In the genomic region with DNA sequence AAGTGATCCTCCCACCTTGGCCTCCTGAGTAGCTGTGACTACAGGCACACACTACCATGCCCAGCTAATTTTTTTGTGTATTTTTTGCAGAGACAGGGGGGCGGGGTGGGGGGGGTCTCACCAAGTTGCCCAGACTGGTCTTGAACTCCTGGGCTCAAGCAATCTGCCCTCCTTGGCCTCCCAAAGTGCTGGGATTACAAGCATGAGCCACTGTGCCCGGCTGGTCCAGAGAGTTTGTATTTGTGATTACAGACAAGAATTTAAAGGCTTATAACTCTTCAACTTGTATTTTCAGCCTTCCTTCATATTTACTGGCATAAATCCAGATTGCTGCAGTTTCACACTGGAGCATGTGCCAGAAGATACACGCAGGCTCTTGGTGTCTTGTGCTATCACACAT, we compare ENCODE assay signal across 19 cellular contexts. TPM values are rescaled to one million over a fixed set of nuclear protein-coding genes. Genes with fewer than 3 reads are reported as not detected.
DNase-seq lines count a peak whose midpoint lies in the region; ATAC-seq, FAIRE-seq and TF ChIP-seq lines count a peak whose summit lies in the region.
"Had no signal": no experiment of that assay in that cellular context is flagged by ENCODE, and none has a peak within 500 bp of the region (broad histone marks: within the 10 kb centered on the region; RNA-seq: fewer than 3 reads in every experiment).

No MANE protein-coding gene starts in this region.

- no peak overlapping the region for H3K4me2 ChIP-seq in K562 (ENCODE audit: insufficient read depth, low read length)
- no peak overlapping the region for H3K4me2 ChIP-seq in smooth muscle cell

- no peak overlapping the region for H3K9ac ChIP-seq in K562 (ENCODE audit: insufficient read depth in 1 of 2, low read depth in 2 of 2, low read length in 2 of 2)
- no peak overlapping the region for H3K9ac ChIP-seq in smooth muscle cell (ENCODE audit: low read depth)
- H3K9ac ChIP-seq: GM23248 had no signal

- intact Hi-C loops in K562 (cut with micrococcal nuclease) (no loop called here), right cardiac atrium (cut with DNase I) (no loop called here), gastrocnemius medialis (cut with DNase I; ENCODE audit: low total_unique reads) (loop anchor here (2.0 kb wide), 1 partner anchor 27 kb away; the partner anchor contains the start of gene WSCD1)

- no peak for TF ChIP-seq RAD21 in K562 (CRISPR knock-in tag; conservative IDR thresholded peaks at IDR 0.05 in 1 of 2, IDR thresholded peaks at IDR 0.05 in 1 of 2)

- H3K4me1 ChIP-seq in K562 (replicated peaks in 1 of 2; ENCODE audit: control insufficient read depth in 2 of 2, insufficient read depth in 2 of 2, low read length in 2 of 2) (no peaks in the 10 kb centered on the region; a peak in 1 of 5 replicates), right cardiac atrium (ENCODE audit: control insufficient read depth, insufficient read depth, low read length) (peaks cover 2% of the 10 kb centered on the region), gastrocnemius medialis (peaks cover 34 to 50% of the 10 kb centered on the region in 2 donors), smooth muscle cell (ENCODE audit: low read depth) (peaks cover 7% of the 10 kb centered on the region)

- in situ Hi-C loops in K562 (cut with MboI) (no loop called here), gastrocnemius medialis (cut with MboI; ENCODE audit: low sequenced_read_pairs in 4 of 4) (no loop called here)

- DNase-seq in NCI-H2171 treated with DMSO at 0.1 percent for 48 hours (lab: John Stamatoyannopoulos, UW), result peak; percentile 54
- no peak for DNase-seq in NCI-H2171 (lab: John Stamatoyannopoulos, UW)
- DNase-seq in K562 (ENCODE audit: extremely low read depth in 1 of 4, low spot score in 3 of 4), result no peak
- no peak for DNase-seq in right cardiac atrium
- no peak for DNase-seq in gastrocnemius medialis
- DNase-seq in smooth muscle cell (lab: John Stamatoyannopoulos, UW; ENCODE audit: unreplicated experiment), result no peak
- DNase-seq in stimulated activated CD8-positive, alpha-beta memory T cell treated with anti-CD3 and anti-CD28 coated beads, Interleukin-4, amount 100 ng/mL, for 48 hours, result no peak
- DNase-seq: GM23248, NCI-H1694, NCI-H2107, NCI-H446 treated with DMSO at 0.1 percent for 48 hours, NCI-H748 treated with DMSO at 0.1 percent for 48 hours, SHP77 had no signal

- FAIRE-seq in K562 (lab: Jason Lieb, UNC), result no peak
- FAIRE-seq: A204.1, GM12878, GM19239, HTR-8/SVneo had no signal

- no peak for TF ChIP-seq POLR2A in K562 (conservative IDR thresholded peaks at IDR 0.05)
- TF ChIP-seq POLR2A in gastrocnemius medialis (IDR thresholded peaks at IDR 0.05), result no peak

- H3K27ac ChIP-seq in K562 (ENCODE audit: extremely low read depth, low read depth, low read length) (no peak overlapping the region), right cardiac atrium (ENCODE audit: low read length) (peak overlapping the region; percentile 50), gastrocnemius medialis (peak overlapping the region; percentile 69 to 79 (median 78)), smooth muscle cell (ENCODE audit: low read depth) (no peak overlapping the region)
- H3K27ac ChIP-seq: GM23248 had no signal

- ATAC-seq in K562, result no peak
- ATAC-seq in right cardiac atrium, result no peak
- ATAC-seq in gastrocnemius medialis, result no peak
- no peak for ATAC-seq in GM21528 (IDR thresholded peaks at IDR 0.05; ENCODE audit: low FRiP score, unreplicated experiment)
- ATAC-seq: GM12878 had no signal

- H3K4me3 ChIP-seq in K562 (no peak overlapping the region), right cardiac atrium (ENCODE audit: low read length) (no peak overlapping the region), gastrocnemius medialis (no peak overlapping the region), smooth muscle cell (no peak overlapping the region)
- H3K4me3 ChIP-seq: GM12878, GM23248 had no signal

- no TSS peak for BruUV-seq in K562 (replicated peaks; lab: Mats Ljungman, UMichigan)

- TF ChIP-seq EP300 in K562 (IDR thresholded peaks at IDR 0.05; ENCODE audit: low read length), result no peak

- peaks cover 0 to 39% of the 10 kb centered on the region in 2 experiments; a peak in 2 of 5 replicates for H3K27me3 ChIP-seq in K562 (ENCODE audit: control insufficient read depth in 2 of 2, insufficient read depth in 2 of 2, low read length in 2 of 2)
- H3K27me3 ChIP-seq in right cardiac atrium (ENCODE audit: control insufficient read depth, insufficient read depth), result no peaks in the 10 kb centered on the region
- H3K27me3 ChIP-seq in gastrocnemius medialis, result no peaks in the 10 kb centered on the region
- peaks cover 44% of the 10 kb centered on the region for H3K27me3 ChIP-seq in smooth muscle cell (ENCODE audit: low read depth)

- POLR2A ChIA-PET in K562 (lab: Yijun Ruan, JAX), result no interaction called here

- WGBS in K562 (ENCODE audit: insufficient coverage, low coverage, missing lambda C conversion rate), result 7% methylated on average over 2 of the region's 3 CpGs
- WGBS in right cardiac atrium, result 29% methylated on average over 3 of the region's 3 CpGs
- 70% methylated on average over 3 of the region's 3 CpGs for WGBS in smooth muscle cell (ENCODE audit: low lambda C conversion rate)

- no peaks in the 10 kb centered on the region for H3F3A ChIP-seq in smooth muscle cell (ENCODE audit: low read depth)

- TF ChIP-seq CTCF in K562 (IDR thresholded peaks at IDR 0.05 in 2 of 3, conservative IDR thresholded peaks at IDR 0.05 in 1 of 3; ENCODE audit: insufficient read depth in 2 of 3, low read depth in 1 of 3, low read length in 3 of 3) (no peak), gastrocnemius medialis (IDR thresholded peaks at IDR 0.05 in 4 of 5, conservative IDR thresholded peaks at IDR 0.05 in 1 of 5) (no peak), smooth muscle cell (IDR thresholded peaks at IDR 0.05; ENCODE audit: borderline replicate concordance, insufficient read depth, poor library complexity, severe bottlenecking) (no peak)

- H3K79me2 ChIP-seq in K562 (ENCODE audit: control insufficient read depth, insufficient read depth, low read length) (no peaks in the 10 kb centered on the region), smooth muscle cell (ENCODE audit: low read depth) (no peaks in the 10 kb centered on the region)

- H4K20me1 ChIP-seq in K562 (replicated peaks; ENCODE audit: control insufficient read depth, insufficient read depth, low read length) (no peaks in the 10 kb centered on the region; the same call in 1 of the 2 replicates), smooth muscle cell (ENCODE audit: low read depth) (no peaks in the 10 kb centered on the region)

- H2AFZ ChIP-seq in K562 (ENCODE audit: low read depth, low read length) (no peak overlapping the region), smooth muscle cell (ENCODE audit: low read depth) (no peak overlapping the region)
- H2AFZ ChIP-seq: GM23248 had no signal

- H3K36me3 ChIP-seq in K562 (ENCODE audit: control insufficient read depth, insufficient read depth, low read length) (no peaks in the 10 kb centered on the region), gastrocnemius medialis (no peaks in the 10 kb centered on the region), smooth muscle cell (ENCODE audit: low read depth) (no peaks in the 10 kb centered on the region)

- no peaks in the 10 kb centered on the region for H3K9me1 ChIP-seq in K562 (ENCODE audit: control insufficient read depth, insufficient read depth, low read length)

- CTCF ChIA-PET in K562 (lab: Yijun Ruan, JAX; ENCODE audit: low intra/inter-chr PET ratio), result no interaction called here

- H3K9me3 ChIP-seq in K562 (replicated peaks; ENCODE audit: control insufficient read depth, insufficient read depth, low read depth, low read length) (no peaks in the 10 kb centered on the region), right cardiac atrium (ENCODE audit: control insufficient read depth, low read length) (no peaks in the 10 kb centered on the region), gastrocnemius medialis (no peaks in the 10 kb centered on the region), smooth muscle cell (replicated peaks; ENCODE audit: low read depth) (no peaks in the 10 kb centered on the region)

TF ChIP-seq in K562, 482 proteins besides CTCF, POLR2A, EP300 and RAD21 (continues in another document):
- TF ChIP-seq SIN3A (IDR thresholded peaks at IDR 0.05; ENCODE audit: borderline replicate concordance in 2 of 2, control insufficient read depth in 1 of 2, low read depth in 2 of 2, low read length in 2 of 2) (no peak), TAL1 (IDR thresholded peaks at IDR 0.05) (peak; percentile 19; the same call in 1 of the 2 replicates)

RNA-seq across cellular contexts. Expression of gene WSCD1, which starts 27.9 kb away (rescaled TPM):
- not detected in 2 replicates for total RNA-seq in K562 (2011; cell fraction: chromatin; rRNA removed; ENCODE audit: low replicate concordance)
- not detected in 2 replicates for total RNA-seq in K562 (2011; cell fraction: nucleolus; rRNA removed)
- not detected in 2 replicates for total RNA-seq in K562 (2011; cell fraction: nucleoplasm; rRNA removed)
- total RNA-seq in K562 (2014; rRNA removed) (not detected in 2 replicates), K562 (2014; rRNA removed; fragmentation: Illumina TruSeq; extraction: Trizol) (not detected in 2 replicates), K562 (2015; rRNA removed; fragmentation: Illumina TruSeq; extraction: Trizol) (not detected in 2 replicates), K562 (2021) (0.02 TPM in 1 of 2 replicates, not detected in the other), right cardiac atrium (1 to 10 TPM; 3.4 to 9.2 (median 7.2) TPM), gastrocnemius medialis (10 to 100 TPM in 1 of 4 donors, 1 to 10 TPM in 3; 2.7 to 15.3 (median 5.9) TPM), smooth muscle cell (0.18 TPM in 1 of 2 replicates, not detected in the other)
- polyA plus RNA-seq in K562 (2011; rRNA removed) (not detected in 2 replicates), K562 (2014; fragmentation: Illumina TruSeq; extraction: Trizol) (not detected in 2 replicates), K562 (2014; fragmentation: Nextera tagmentation; extraction: Ambion mirVana) (not detected), K562 (2014; rRNA removed) (not detected in 2 replicates), right cardiac atrium (2.6 TPM), smooth muscle cell (0.18 TPM in 1 of 2 replicates, not detected in the other)
- polyA plus RNA-seq in K562 (2011; cell fraction: cytosol; rRNA removed), result not detected in 2 replicates
- polyA plus RNA-seq in K562 (2011; cell fraction: nucleus; rRNA removed), result not detected in 2 replicates
- polyA plus RNA-seq in K562 (2012), result 0.08 TPM in 1 of 2 replicates, not detected in the other
- not detected in 2 replicates for polyA minus RNA-seq in K562 (2011; rRNA and poly(A)+ RNA removed)
- not detected in 2 replicates for polyA minus RNA-seq in K562 (2011; cell fraction: cytosol; rRNA and poly(A)+ RNA removed)
- polyA minus RNA-seq in K562 (2011; cell fraction: nucleus; rRNA and poly(A)+ RNA removed), result not detected in 2 replicates
- total RNA-seq: G401, GM12878 had no signal
- polyA plus RNA-seq: GM23248 had no signal

Comparison
In these comparisons a context has a peak if more than half of its experiments do, and no peak if none do; other contexts are left out.
1. H3K27ac ChIP-seq: peak in right cardiac atrium (single experiment) and gastrocnemius medialis (4 of 4); none in K562 (single experiment) and smooth muscle cell (single experiment).